In genomic region chr2:25295654-25296053, GRCh38 we compare ENCODE assay signal across 10 cellular contexts. TPM values are rescaled to one million over a fixed set of nuclear protein-coding genes. Genes with fewer than 3 reads are reported as not detected.
A peak's percentile ranks its signal among the peaks of the same experiment; 100 is the strongest.
DNase-seq lines count a peak whose midpoint lies in the region; ATAC-seq and TF ChIP-seq lines count a peak whose summit lies in the region.
"Had no signal": no experiment of that assay in that cellular context is flagged by ENCODE, and none has a peak within 500 bp of the region (broad histone marks: within the 10 kb centered on the region; RNA-seq: fewer than 3 reads in every experiment).

No MANE protein-coding gene starts in this region.

- H2BK15ac ChIP-seq in IMR-90 (ENCODE audit: low read depth, low read length) = no peak overlapping the region

- TF ChIP-seq CTCF in IMR-90 (conservative IDR thresholded peaks at IDR 0.05; ENCODE audit: low read depth, low read length) (no peak), MCF 10A (IDR thresholded peaks at IDR 0.05; ENCODE audit: unreplicated experiment) (no peak), nephron progenitor cell (IDR thresholded peaks at IDR 0.05) (no peak), foreskin keratinocyte (conservative IDR thresholded peaks at IDR 0.05) (no peak)

- intact Hi-C loops in IMR-90 (cut with micrococcal nuclease) (no loop called here), MCF 10A (cut with micrococcal nuclease) (no loop called here)

- ATAC-seq in IMR-90 (ENCODE audit: low read depth) = no peak
- ATAC-seq in foreskin keratinocyte = no peak
- ATAC-seq in GM19395 (IDR thresholded peaks at IDR 0.05; ENCODE audit: unreplicated experiment) = no peak
- no peak for ATAC-seq in HG02642 (IDR thresholded peaks at IDR 0.05; ENCODE audit: poor library complexity, unreplicated experiment)

- H3K4me3 Mint-ChIP-seq in MCF 10A (ENCODE audit: unreplicated experiment) = no peak overlapping the region
- H3K4me3 Mint-ChIP-seq in nephron progenitor cell = no peak overlapping the region
- H3K4me3 Mint-ChIP-seq: HFFc6, neural crest cell had no signal

- H2AFZ ChIP-seq in IMR-90 (replicated peaks; ENCODE audit: low read length, poor library complexity) = no peak overlapping the region

- in situ Hi-C loops in IMR-90 (cut with MboI; ENCODE audit: low sequenced_read_pairs) = no loop called here

- H4K20me1 ChIP-seq in BLaER1 treated with 17β-estradiol and CSF1 and Interleukin-3, amounts not matched to agents 10 nM and 100 nM = peaks cover 0 to 37% (median 5%) of the 10 kb centered on the region in 11 experiments; a peak in 8 of 22 replicates
- H4K20me1 ChIP-seq in IMR-90 (ENCODE audit: insufficient read depth, low read length) = no peaks in the 10 kb centered on the region

- H3K23ac ChIP-seq in IMR-90 (ENCODE audit: low read depth, low read length) = no peak overlapping the region

- H3K9me1 ChIP-seq in IMR-90 (ENCODE audit: insufficient read depth, low read length) = no peaks in the 10 kb centered on the region

- H3K27me3 Mint-ChIP-seq in MCF 10A (ENCODE audit: insufficient read depth, unreplicated experiment) (no peaks in the 10 kb centered on the region), nephron progenitor cell (ENCODE audit: low read depth, poor library complexity) (peaks cover 2% of the 10 kb centered on the region)

- peak overlapping the region; percentile 34 to 73 (median 69); a peak in 19 of 22 replicates for H3K9ac ChIP-seq in BLaER1 treated with 17β-estradiol and CSF1 and Interleukin-3, amounts not matched to agents 10 nM and 100 nM
- no peak overlapping the region for H3K9ac ChIP-seq in IMR-90 (ENCODE audit: low read depth, low read length)

- CTCF ChIA-PET in IMR-90 (lab: Yijun Ruan, JAX) (no interaction called here), MCF 10A (lab: Yijun Ruan, JAX) (no interaction called here)

- H3K9me3 ChIP-seq in BLaER1 treated with 17β-estradiol and CSF1 and Interleukin-3, amounts not matched to agents 10 nM and 100 nM (replicated peaks in 1 of 11) = no peaks in the 10 kb centered on the region
- H3K9me3 ChIP-seq in IMR-90 (ENCODE audit: control insufficient read depth, insufficient read depth, low read length) = no peaks in the 10 kb centered on the region

- H3K36me3 Mint-ChIP-seq in MCF 10A (ENCODE audit: insufficient read depth, unreplicated experiment) (peaks cover 8% of the 10 kb centered on the region), nephron progenitor cell (ENCODE audit: low read depth) (no peaks in the 10 kb centered on the region)

- 97% methylated on average over 5 of the region's 7 CpGs; no CpG with 5 or more reads in 1 of the 2 experiments for WGBS in IMR-90 (ENCODE audit: extremely low coverage in 2 of 2, insufficient read length in 1 of 2), 2 experiments

- peak overlapping the region; percentile 81 to 97 (median 93) for H3K4me2 ChIP-seq in BLaER1 treated with 17β-estradiol and CSF1 and Interleukin-3, amounts not matched to agents 10 nM and 100 nM
- no peak overlapping the region for H3K4me2 ChIP-seq in IMR-90 (ENCODE audit: low read depth, low read length)

- H4K8ac ChIP-seq in IMR-90 (ENCODE audit: low read depth in 2 of 2, low read length in 2 of 2) = peak overlapping the region; percentile 34 to 82; a peak in 3 of 4 replicates

- H3K56ac ChIP-seq in IMR-90 (ENCODE audit: extremely low read depth, insufficient read depth, low read length) = no peak overlapping the region

- peak overlapping the region; percentile 13 for H3K27ac Mint-ChIP-seq in MCF 10A (ENCODE audit: low read depth, unreplicated experiment)
- H3K27ac Mint-ChIP-seq in nephron progenitor cell = peak overlapping the region; percentile 24
- H3K27ac Mint-ChIP-seq: HFFc6 had no signal

- DNase-seq in IMR-90 (no peak), MCF 10A (ENCODE audit: unreplicated experiment) (no peak), nephron progenitor cell (no peak), foreskin keratinocyte (no peak), T1000 (lab: John Stamatoyannopoulos, UW) (no peak)
- DNase-seq: HFFc6 had no signal

- no peak overlapping the region for H2BK120ac ChIP-seq in IMR-90 (ENCODE audit: low read depth, low read length)

- 0 out of 2 replicates have a peak overlapping the region, but pooled peaks have one; percentile 46 for H3K14ac ChIP-seq in IMR-90 (replicated peaks; ENCODE audit: low read depth, low read length)

- H3K4me1 ChIP-seq in BLaER1 treated with 17β-estradiol and CSF1 and Interleukin-3, amounts not matched to agents 10 nM and 100 nM = peaks cover 67 to 96% (median 94%) of the 10 kb centered on the region in 10 experiments
- H3K4me1 ChIP-seq in IMR-90 (ENCODE audit: control insufficient read depth, insufficient read depth, low read length) = peaks cover 6% of the 10 kb centered on the region
- H3K4me1 ChIP-seq in foreskin keratinocyte = peaks cover 9% of the 10 kb centered on the region

- no peaks in the 10 kb centered on the region for H3K9me3 Mint-ChIP-seq in MCF 10A (ENCODE audit: unreplicated experiment)
- no peaks in the 10 kb centered on the region for H3K9me3 Mint-ChIP-seq in nephron progenitor cell
- H3K9me3 Mint-ChIP-seq: HFFc6, neural crest cell had no signal

- no peak for TF ChIP-seq POLR2A in IMR-90 (IDR thresholded peaks at IDR 0.05; ENCODE audit: low read depth, low read length)

- TF ChIP-seq RAD21 in IMR-90 (IDR thresholded peaks at IDR 0.05; ENCODE audit: low read length) = no peak

- POLR2A ChIA-PET in IMR-90 (lab: Charles Lee; ENCODE audit: unreplicated experiment) = no interaction called here
- POLR2A ChIA-PET in MCF 10A (lab: Yijun Ruan, JAX) = no interaction called here

- H3K4me1 Mint-ChIP-seq in MCF 10A (ENCODE audit: insufficient read depth, unreplicated experiment) = no peaks in the 10 kb centered on the region
- peaks cover 37% of the 10 kb centered on the region for H3K4me1 Mint-ChIP-seq in nephron progenitor cell

- H3K18ac ChIP-seq in IMR-90 (ENCODE audit: low read depth, low read length) = no peak overlapping the region

- no TSS peak for BruUV-seq in IMR-90 (replicated peaks; lab: Mats Ljungman, UMichigan)
- BruUV-seq in MCF 10A (replicated peaks; lab: Mats Ljungman, UMichigan) = no TSS peak

- H3K27me3 ChIP-seq in BLaER1 treated with 17β-estradiol and CSF1 and Interleukin-3, amounts not matched to agents 10 nM and 100 nM = no peaks in the 10 kb centered on the region
- no peaks in the 10 kb centered on the region for H3K27me3 ChIP-seq in IMR-90 (ENCODE audit: control insufficient read depth, insufficient read depth, low read length)
- no peaks in the 10 kb centered on the region for H3K27me3 ChIP-seq in foreskin keratinocyte

- H2AK5ac ChIP-seq in IMR-90 (ENCODE audit: low read depth, low read length) = no peak overlapping the region

- H4K91ac ChIP-seq in IMR-90 (ENCODE audit: insufficient read depth, low read depth, low read length) = no peak overlapping the region

- no peak overlapping the region for H2BK20ac ChIP-seq in IMR-90 (ENCODE audit: low read depth, low read length)

- H3K4me3 ChIP-seq in BLaER1 treated with 17β-estradiol and CSF1 and Interleukin-3, amounts not matched to agents 10 nM and 100 nM = peak overlapping the region in 8 of 10 experiments; percentile 19 to 61 (median 46); a peak in 9 of 20 replicates
- no peak overlapping the region for H3K4me3 ChIP-seq in IMR-90 (ENCODE audit: insufficient read depth, low read depth, low read length)

- H3K79me1 ChIP-seq in IMR-90 (ENCODE audit: low read depth in 1 of 2, low read length in 2 of 2) = no peaks in the 10 kb centered on the region

- H2AK9ac ChIP-seq in IMR-90 (replicated peaks; ENCODE audit: low read depth, low read length, poor library complexity) = no peak overlapping the region

- H4K5ac ChIP-seq in IMR-90 (ENCODE audit: low read depth, low read length) = no peak overlapping the region

- dilution Hi-C loops in IMR-90 (cut with HindIII; ENCODE audit: low sequenced_read_pairs, unreplicated experiment) = no loop called here

- no peak overlapping the region for H3K4ac ChIP-seq in IMR-90 (ENCODE audit: low read depth, low read length)

- no peak overlapping the region for H2BK5ac ChIP-seq in IMR-90 (ENCODE audit: low read depth, low read length, poor library complexity, severe bottlenecking)

- H3K36me3 ChIP-seq in BLaER1 treated with 17β-estradiol and CSF1 and Interleukin-3, amounts not matched to agents 10 nM and 100 nM = peaks cover 5 to 34% (median 15%) of the 10 kb centered on the region in 11 experiments; a peak in 17 of 22 replicates
- peaks cover 11% of the 10 kb centered on the region; the same call in 1 of the 2 replicates for H3K36me3 ChIP-seq in IMR-90 (ENCODE audit: control insufficient read depth, insufficient read depth, low read length)

- peak overlapping the region in 9 of 11 experiments; percentile 73 to 86 (median 80); a peak in 18 of 22 replicates for H3K27ac ChIP-seq in BLaER1 treated with 17β-estradiol and CSF1 and Interleukin-3, amounts not matched to agents 10 nM and 100 nM
- H3K27ac ChIP-seq in IMR-90 (ENCODE audit: insufficient read depth, low read length) = no peak overlapping the region
- H3K27ac ChIP-seq in foreskin keratinocyte = no peak overlapping the region

TF ChIP-seq in IMR-90, 13 proteins besides CTCF, POLR2A, EP300 and RAD21:
- TF ChIP-seq MXI1 (IDR thresholded peaks at IDR 0.05; ENCODE audit: borderline replicate concordance, low read depth, low read length) (no peak), NFE2L2 (IDR thresholded peaks at IDR 0.05; ENCODE audit: low read depth, low read length) (no peak), USF2 (IDR thresholded peaks at IDR 0.05; ENCODE audit: low read depth, low read length) (no peak)

RNA-seq across cellular contexts. Expression of gene DNMT3A, which starts 46.1 kb away (rescaled TPM):
- 6.1 and 9.7 TPM in 2 replicates for total RNA-seq in IMR-90 (2012; rRNA removed)
- 4.4 and 4.5 TPM in 2 replicates for polyA plus RNA-seq in IMR-90 (2012; rRNA removed)
- polyA plus RNA-seq in IMR-90 (2012; cell fraction: cytosol; rRNA removed) = 1.4 and 3.9 TPM in 2 replicates
- polyA plus RNA-seq in IMR-90 (2012; cell fraction: nucleus; rRNA removed; ENCODE audit: low replicate concordance) = 15.3 and 15.8 TPM in 2 replicates
- total RNA-seq in MCF 10A (2022) = 8.0 and 11.5 TPM in 2 replicates
- 6.6 and 8.0 TPM in 2 replicates for total RNA-seq in foreskin keratinocyte
- polyA plus RNA-seq in foreskin keratinocyte = 3.0 and 3.2 TPM in 2 replicates

Comparison
In these comparisons a context has a peak if more than half of its experiments do, and no peak if none do; other contexts are left out.
1. H3K27ac ChIP-seq: peak in BLaER1 treated with 17β-estradiol and CSF1 and Interleukin-3, amounts not matched to agents 10 nM and 100 nM (9 of 11); none in IMR-90 (single experiment) and foreskin keratinocyte (single experiment).